Comparison of ENCODE assay signal across 1 cellular context in the genomic region with DNA sequence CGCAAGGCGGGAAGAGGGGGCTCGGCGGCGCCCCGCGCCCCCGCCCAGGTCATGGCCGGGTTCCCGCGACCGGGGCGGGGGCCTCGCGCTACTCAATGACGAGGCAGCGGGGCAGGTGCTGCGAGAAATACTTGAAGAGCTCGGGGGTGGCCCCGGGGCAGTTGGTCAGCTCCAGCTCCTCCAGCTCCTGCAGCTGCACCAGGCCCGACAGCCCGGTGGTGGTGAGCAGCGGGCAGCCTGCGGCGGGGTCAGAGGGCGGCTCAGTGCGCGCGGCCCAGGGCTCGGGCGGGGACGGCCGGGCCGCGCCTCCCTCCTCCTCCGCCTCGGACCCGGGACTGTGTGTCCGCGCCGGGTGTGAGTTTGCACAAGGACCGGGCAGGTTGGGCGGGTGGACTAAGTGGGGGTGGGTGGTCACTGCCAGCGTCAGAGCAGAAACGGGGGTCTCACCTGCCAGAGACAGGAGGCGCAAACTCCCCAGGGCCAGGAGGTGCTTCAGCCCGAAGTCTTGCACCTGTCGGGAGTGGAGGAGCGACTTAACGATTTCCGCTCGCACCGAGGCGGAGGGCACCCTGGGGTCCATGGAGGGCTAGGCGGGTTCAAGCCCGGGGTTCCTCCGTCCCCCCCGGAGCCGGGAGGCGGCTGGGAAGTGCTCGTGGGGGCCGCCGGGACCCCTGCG.
TF ChIP-seq lines count a peak whose summit lies in the region.

No MANE protein-coding gene starts in this region.

TF ChIP-seq in Ishikawa, 13 proteins besides CTCF, POLR2A, EP300 and RAD21 (continued from another document):
- TF ChIP-seq, protein P1, sequence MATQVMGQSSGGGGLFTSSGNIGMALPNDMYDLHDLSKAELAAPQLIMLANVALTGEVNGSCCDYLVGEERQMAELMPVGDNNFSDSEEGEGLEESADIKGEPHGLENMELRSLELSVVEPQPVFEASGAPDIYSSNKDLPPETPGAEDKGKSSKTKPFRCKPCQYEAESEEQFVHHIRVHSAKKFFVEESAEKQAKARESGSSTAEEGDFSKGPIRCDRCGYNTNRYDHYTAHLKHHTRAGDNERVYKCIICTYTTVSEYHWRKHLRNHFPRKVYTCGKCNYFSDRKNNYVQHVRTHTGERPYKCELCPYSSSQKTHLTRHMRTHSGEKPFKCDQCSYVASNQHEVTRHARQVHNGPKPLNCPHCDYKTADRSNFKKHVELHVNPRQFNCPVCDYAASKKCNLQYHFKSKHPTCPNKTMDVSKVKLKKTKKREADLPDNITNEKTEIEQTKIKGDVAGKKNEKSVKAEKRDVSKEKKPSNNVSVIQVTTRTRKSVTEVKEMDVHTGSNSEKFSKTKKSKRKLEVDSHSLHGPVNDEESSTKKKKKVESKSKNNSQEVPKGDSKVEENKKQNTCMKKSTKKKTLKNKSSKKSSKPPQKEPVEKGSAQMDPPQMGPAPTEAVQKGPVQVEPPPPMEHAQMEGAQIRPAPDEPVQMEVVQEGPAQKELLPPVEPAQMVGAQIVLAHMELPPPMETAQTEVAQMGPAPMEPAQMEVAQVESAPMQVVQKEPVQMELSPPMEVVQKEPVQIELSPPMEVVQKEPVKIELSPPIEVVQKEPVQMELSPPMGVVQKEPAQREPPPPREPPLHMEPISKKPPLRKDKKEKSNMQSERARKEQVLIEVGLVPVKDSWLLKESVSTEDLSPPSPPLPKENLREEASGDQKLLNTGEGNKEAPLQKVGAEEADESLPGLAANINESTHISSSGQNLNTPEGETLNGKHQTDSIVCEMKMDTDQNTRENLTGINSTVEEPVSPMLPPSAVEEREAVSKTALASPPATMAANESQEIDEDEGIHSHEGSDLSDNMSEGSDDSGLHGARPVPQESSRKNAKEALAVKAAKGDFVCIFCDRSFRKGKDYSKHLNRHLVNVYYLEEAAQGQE (IDR thresholded peaks at IDR 0.05; ENCODE audit: low read depth): 0 out of 2 replicates have a peak, but pooled peaks have one; percentile 19
- no peak for TF ChIP-seq CREB1 (IDR thresholded peaks at IDR 0.05; ENCODE audit: low read depth)
TF ChIP-seq in Ishikawa: peak in this region for 2.
